ENCODE assay signal across 14 cellular contexts in the genomic region with DNA sequence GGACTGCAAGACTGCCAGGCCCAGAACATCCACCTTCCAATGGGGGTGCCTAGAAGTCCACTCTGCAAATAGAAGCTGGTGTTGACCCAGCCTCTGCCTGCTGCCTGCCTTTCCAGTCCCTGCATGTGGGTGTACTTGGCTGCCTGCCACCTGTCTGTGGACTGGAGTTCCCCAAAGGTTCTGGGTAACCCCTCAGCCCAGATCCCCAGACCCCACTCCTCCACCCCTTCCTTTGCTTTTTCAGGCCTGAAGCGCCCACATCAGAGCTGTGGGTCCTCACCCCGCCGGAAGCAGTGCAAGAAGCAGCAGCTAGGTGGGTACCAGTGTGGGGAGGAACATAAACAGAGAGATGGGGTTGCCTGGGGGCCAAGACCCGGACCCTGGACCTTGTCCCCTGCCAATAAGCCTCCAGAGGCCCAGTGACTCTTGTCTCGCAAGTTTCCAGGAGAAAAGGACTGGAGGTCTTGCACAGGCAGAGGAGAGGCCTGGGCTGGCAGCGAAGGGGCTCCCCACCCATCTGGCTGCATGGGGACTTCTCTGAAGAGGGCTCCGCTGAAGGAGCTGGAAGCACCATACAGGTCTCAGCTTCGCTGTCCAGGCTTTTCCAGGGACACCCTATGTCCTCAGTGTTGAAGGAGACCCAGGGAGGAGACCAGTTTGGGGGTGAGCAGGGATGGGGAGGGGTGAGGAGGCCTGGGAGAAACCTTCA. TPM values are rescaled to one million over a fixed set of nuclear protein-coding genes. Genes with fewer than 3 reads are reported as not detected.
DNase-seq lines count a peak whose midpoint lies in the region; ATAC-seq and TF ChIP-seq lines count a peak whose summit lies in the region.
"Had no signal": no experiment of that assay in that cellular context is flagged by ENCODE, and none has a peak within 500 bp of the region (broad histone marks: within the 10 kb centered on the region; RNA-seq: fewer than 3 reads in every experiment).

No MANE protein-coding gene starts in this region.

- no peak for TF ChIP-seq CTCF in CD14-positive monocyte (IDR thresholded peaks at IDR 0.05)
- TF ChIP-seq CTCF in activated CD8-positive, alpha-beta T cell treated with anti-CD3 and anti-CD28 coated beads for 36 hours (IDR thresholded peaks at IDR 0.05) = no peak
- no peak for TF ChIP-seq CTCF in GM10248 (IDR thresholded peaks at IDR 0.05; ENCODE audit: control extremely low read depth, extremely low read depth, low read depth, missing control alignments)
- no peak for TF ChIP-seq CTCF in stomach (IDR thresholded peaks at IDR 0.05)
- TF ChIP-seq CTCF in progenitor cell of endocrine pancreas (IDR thresholded peaks at IDR 0.05; ENCODE audit: unreplicated experiment) = no peak

- H3K36me3 Mint-ChIP-seq in CD14-positive monocyte (peaks cover 77 to 81% of the 10 kb centered on the region in 2 donors), progenitor cell of endocrine pancreas (ENCODE audit: insufficient read depth) (no peaks in the 10 kb centered on the region)
- peaks cover 90% of the 10 kb centered on the region for H3K36me3 Mint-ChIP-seq in activated CD8-positive, alpha-beta T cell treated with anti-CD3 and anti-CD28 coated beads for 36 hours (ENCODE audit: low read depth)
- peaks cover 34% of the 10 kb centered on the region for H3K36me3 Mint-ChIP-seq in activated naive CD8-positive, alpha-beta T cell

- no peak overlapping the region for H3K4me3 Mint-ChIP-seq in CD14-positive monocyte
- peak overlapping the region; percentile 41 for H3K4me3 Mint-ChIP-seq in activated CD8-positive, alpha-beta T cell treated with anti-CD3 and anti-CD28 coated beads for 36 hours
- H3K4me3 Mint-ChIP-seq in activated naive CD8-positive, alpha-beta T cell = peak overlapping the region; percentile 64
- H3K4me3 Mint-ChIP-seq in progenitor cell of endocrine pancreas (ENCODE audit: low read depth) = no peak overlapping the region

- H3K9me3 Mint-ChIP-seq in CD14-positive monocyte = peaks cover 0 to 1% (median 0%) of the 10 kb centered on the region in 7 donors
- no peaks in the 10 kb centered on the region for H3K9me3 Mint-ChIP-seq in activated CD8-positive, alpha-beta T cell treated with anti-CD3 and anti-CD28 coated beads for 36 hours
- H3K9me3 Mint-ChIP-seq in activated naive CD8-positive, alpha-beta T cell (ENCODE audit: low read depth) = no peaks in the 10 kb centered on the region
- H3K9me3 Mint-ChIP-seq in progenitor cell of endocrine pancreas (ENCODE audit: low read depth) = no peaks in the 10 kb centered on the region

- POLR2A ChIA-PET in activated CD8-positive, alpha-beta T cell treated with anti-CD3 and anti-CD28 coated beads for 36 hours (lab: Charles Lee) = interaction anchor here (0.7 to 12.3 kb wide), 12 partner anchors 13 to 85 kb away, joined by 3 to 213 read pairs (median 4); a partner anchor contains a TSS
- POLR2A ChIA-PET in HEK293T (lab: Yijun Ruan, JAX) = interaction anchor here (0.8 kb wide), 1 partner anchor 92 kb away, joined by 3 read pairs; no protein-coding TSS in a partner anchor
- POLR2A ChIA-PET in GM10248 (lab: Yijun Ruan, JAX) = interaction anchor here (0.6 to 1.6 kb wide), 4 partner anchors 16 to 325 kb away, joined by 3 to 12 read pairs (median 6); no protein-coding TSS in a partner anchor

- ATAC-seq in activated CD8-positive, alpha-beta T cell treated with anti-CD3 and anti-CD28 coated beads for 36 hours = peak; percentile 89
- ATAC-seq: A549, left cardiac atrium had no signal

- H3K4me3 ChIP-seq in stomach = no peak overlapping the region
- H3K4me3 ChIP-seq: A549, ascending aorta had no signal

- intact Hi-C loops in CD14-positive monocyte (cut with micrococcal nuclease) (no loop called here), stomach (cut with DNase I; ENCODE audit: low total_unique reads) (no loop called here)
- intact Hi-C loops in activated CD8-positive, alpha-beta T cell treated with anti-CD3 and anti-CD28 coated beads for 36 hours (cut with micrococcal nuclease) = no loop called here

- no peak for TF ChIP-seq EP300 in stomach (IDR thresholded peaks at IDR 0.05)

- CTCF ChIA-PET in activated CD8-positive, alpha-beta T cell treated with anti-CD3 and anti-CD28 coated beads for 36 hours (lab: Charles Lee) = interaction anchor here (0.7 to 5.8 kb wide), 10 partner anchors 10 to 59 kb away, joined by 3 to 32 read pairs (median 8); a partner anchor contains a TSS
- CTCF ChIA-PET in HEK293T (lab: Yijun Ruan, JAX) (no interaction called here), GM10248 (lab: Yijun Ruan, JAX) (interaction anchor here (0.8 to 7.3 kb wide), 10 partner anchors 8 to 118 kb away, joined by 3 to 38 read pairs (median 5); no protein-coding TSS in a partner anchor)

- H3K36me3 ChIP-seq in stomach = peaks cover 14 to 91% (median 76%) of the 10 kb centered on the region in 4 donors

- peak overlapping the region in 4 of 7 donors; percentile 45 to 83 (median 76) for H3K27ac Mint-ChIP-seq in CD14-positive monocyte
- H3K27ac Mint-ChIP-seq in activated CD8-positive, alpha-beta T cell treated with anti-CD3 and anti-CD28 coated beads for 36 hours = peak overlapping the region; percentile 80
- peak overlapping the region; percentile 91 for H3K27ac Mint-ChIP-seq in activated naive CD8-positive, alpha-beta T cell
- no peak overlapping the region for H3K27ac Mint-ChIP-seq in progenitor cell of endocrine pancreas

- H3K4me1 Mint-ChIP-seq in CD14-positive monocyte (peaks cover 58% of the 10 kb centered on the region), progenitor cell of endocrine pancreas (ENCODE audit: low read depth) (no peaks in the 10 kb centered on the region)
- H3K4me1 Mint-ChIP-seq in activated CD8-positive, alpha-beta T cell treated with anti-CD3 and anti-CD28 coated beads for 36 hours (ENCODE audit: low read depth) = peaks cover 89% of the 10 kb centered on the region
- H3K4me1 Mint-ChIP-seq in activated naive CD8-positive, alpha-beta T cell (ENCODE audit: low read depth) = peaks cover 92% of the 10 kb centered on the region

- TF ChIP-seq POLR2A in stomach (IDR thresholded peaks at IDR 0.05) = no peak

- H3K27me3 ChIP-seq in stomach = no peaks in the 10 kb centered on the region
- H3K27me3 ChIP-seq: ascending aorta had no signal

- H3K27ac ChIP-seq in stomach = no peak overlapping the region
- H3K27ac ChIP-seq: A549, ascending aorta had no signal

- H3K27me3 Mint-ChIP-seq in CD14-positive monocyte (ENCODE audit: low read depth in 3 of 3) (no peaks in the 10 kb centered on the region), progenitor cell of endocrine pancreas (peaks cover 15% of the 10 kb centered on the region)
- H3K27me3 Mint-ChIP-seq in activated CD8-positive, alpha-beta T cell treated with anti-CD3 and anti-CD28 coated beads for 36 hours = no peaks in the 10 kb centered on the region
- H3K27me3 Mint-ChIP-seq in activated naive CD8-positive, alpha-beta T cell = no peaks in the 10 kb centered on the region

- DNase-seq in CD14-positive monocyte (ENCODE audit: low spot score) (no peak), HEK293T (ENCODE audit: extremely low spot score) (no peak), GM10248 (ENCODE audit: extremely low spot score) (no peak), stomach (no peak), progenitor cell of endocrine pancreas (ENCODE audit: low spot score, unreplicated experiment) (no peak)
- DNase-seq in activated CD8-positive, alpha-beta T cell treated with anti-CD3 and anti-CD28 coated beads for 36 hours = peak; percentile 93
- DNase-seq in stimulated activated CD4-positive, alpha-beta T cell treated with anti-CD3 and anti-CD28 coated beads, Interleukin-2, amount 100 ng/mL, for 4 hours (ENCODE audit: low read depth) = peak; percentile 55
- DNase-seq: left cardiac atrium, NCI-H2171 treated with DMSO at 0.1 percent for 48 hours, Right ventricle myocardium superior, trophoblast cell had no signal

- no peaks in the 10 kb centered on the region for H3K9me3 ChIP-seq in stomach
- H3K9me3 ChIP-seq: A549, ascending aorta had no signal

- WGBS in stomach, 5 donors = 78 to 90% (median 87%) methylated on average over 7 to 8 of the region's 8 CpGs

- H3K4me1 ChIP-seq in stomach = peaks cover 0 to 11% (median 0%) of the 10 kb centered on the region in 4 donors
- H3K4me1 ChIP-seq: A549, ascending aorta had no signal

TF ChIP-seq in HEK293T, 16 proteins besides CTCF, POLR2A, EP300 and RAD21:
- TF ChIP-seq, protein P1, sequence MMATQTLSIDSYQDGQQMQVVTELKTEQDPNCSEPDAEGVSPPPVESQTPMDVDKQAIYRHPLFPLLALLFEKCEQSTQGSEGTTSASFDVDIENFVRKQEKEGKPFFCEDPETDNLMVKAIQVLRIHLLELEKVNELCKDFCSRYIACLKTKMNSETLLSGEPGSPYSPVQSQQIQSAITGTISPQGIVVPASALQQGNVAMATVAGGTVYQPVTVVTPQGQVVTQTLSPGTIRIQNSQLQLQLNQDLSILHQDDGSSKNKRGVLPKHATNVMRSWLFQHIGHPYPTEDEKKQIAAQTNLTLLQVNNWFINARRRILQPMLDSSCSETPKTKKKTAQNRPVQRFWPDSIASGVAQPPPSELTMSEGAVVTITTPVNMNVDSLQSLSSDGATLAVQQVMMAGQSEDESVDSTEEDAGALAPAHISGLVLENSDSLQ (IDR thresholded peaks at IDR 0.05) = no peak
- TF ChIP-seq BHLHE40 (IDR thresholded peaks at IDR 0.05; ENCODE audit: borderline replicate concordance) (no peak), NFRKB (IDR thresholded peaks at IDR 0.05) (no peak), ARNT (IDR thresholded peaks at IDR 0.05) (no peak)

RNA-seq across cellular contexts. Expression of a gene that starts 34.3 kb away (rescaled TPM):
- polyA plus RNA-seq in CD14-positive monocyte (10 to 100 TPM; 10.3 to 21.6 TPM), stomach (10 to 100 TPM; 11.7 to 24.5 (median 14.2) TPM)
- total RNA-seq in activated CD8-positive, alpha-beta T cell treated with anti-CD3 and anti-CD28 coated beads for 36 hours = 100 to 1,000 TPM; 135 to 153 TPM
- total RNA-seq in stomach (100 to 1,000 TPM in 1 of 5 donors, 10 to 100 TPM in 4; 12.5 to 265 (median 40.2) TPM), progenitor cell of endocrine pancreas (not detected in 2 replicates)

Comparison
In these comparisons a context has a peak if more than half of its experiments do, and no peak if none do; other contexts are left out.
1. DNase-seq: peak in activated CD8-positive, alpha-beta T cell treated with anti-CD3 and anti-CD28 coated beads for 36 hours (single experiment) and stimulated activated CD4-positive, alpha-beta T cell treated with anti-CD3 and anti-CD28 coated beads, Interleukin-2, amount 100 ng/mL, for 4 hours (single experiment); none in CD14-positive monocyte (single experiment), HEK293T (single experiment), GM10248 (single experiment), stomach (single experiment) and progenitor cell of endocrine pancreas (single experiment).
2. H3K4me3 Mint-ChIP-seq: peak in activated CD8-positive, alpha-beta T cell treated with anti-CD3 and anti-CD28 coated beads for 36 hours (single experiment) and activated naive CD8-positive, alpha-beta T cell (single experiment); none in CD14-positive monocyte (0 of 2) and progenitor cell of endocrine pancreas (single experiment).